Comparison of ENCODE assay signal across 17 cellular contexts in the genomic region with DNA sequence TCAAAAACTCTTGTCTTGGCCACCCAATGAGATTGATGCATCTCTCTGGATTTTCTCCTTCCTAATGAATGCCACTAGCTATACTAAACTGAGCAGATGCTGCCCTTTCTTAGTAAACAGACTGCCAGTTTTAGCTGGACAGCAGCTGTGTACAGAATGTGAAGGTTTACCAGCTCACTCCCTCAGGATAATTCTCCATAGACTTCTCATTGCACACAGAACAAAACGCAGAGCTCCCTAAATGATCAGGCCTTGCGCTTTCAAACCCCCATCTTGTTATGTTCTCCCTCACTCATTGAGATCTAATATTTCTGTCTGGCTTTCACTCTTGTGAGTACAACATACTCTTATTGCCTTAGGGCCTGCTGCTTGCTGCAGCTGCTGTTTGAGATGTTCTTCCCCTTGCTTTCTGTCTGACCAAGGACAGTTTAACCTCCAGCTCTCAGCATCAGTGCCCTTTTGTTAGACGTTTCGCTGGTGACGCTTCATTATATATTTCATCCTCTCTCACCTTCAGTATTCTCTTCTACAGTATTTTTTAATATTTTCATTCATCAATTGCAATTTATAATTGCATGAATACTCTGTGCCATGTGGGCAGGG. TPM values are rescaled to one million over a fixed set of nuclear protein-coding genes. Genes with fewer than 3 reads are reported as not detected.
DNase-seq lines count a peak whose midpoint lies in the region; ATAC-seq, FAIRE-seq and TF ChIP-seq lines count a peak whose summit lies in the region.
"Had no signal": no experiment of that assay in that cellular context is flagged by ENCODE, and none has a peak within 500 bp of the region (broad histone marks: within the 10 kb centered on the region; RNA-seq: fewer than 3 reads in every experiment).

No MANE protein-coding gene starts in this region.

- H3K4me3 ChIP-seq in right cardiac atrium (ENCODE audit: low read length) (no peak overlapping the region), heart left ventricle (no peak overlapping the region), spleen (no peak overlapping the region), transverse colon (no peak overlapping the region)
- H3K4me3 ChIP-seq: hepatocyte, SK-N-MC, stomach, uterus had no signal

- peak in 1 of 2 donors; percentile 52 for ATAC-seq in right cardiac atrium
- no peak for ATAC-seq in heart left ventricle
- ATAC-seq in SK-N-SH treated with all-trans-retinoic acid at 6 μM for 48 hours, result no peak; the same call in 2 of the 3 replicates
- ATAC-seq in T-helper 17 cell, result no peak
- ATAC-seq: activated T-cell treated with anti-CD3 and anti-CD28 coated beads, Interleukin-2, amount 50 U/mL, for 72 hours had no signal

- TF ChIP-seq CTCF in heart left ventricle (IDR thresholded peaks at IDR 0.05), result no peak
- no peak for TF ChIP-seq CTCF in spleen (IDR thresholded peaks at IDR 0.05 in 8 of 11, conservative IDR thresholded peaks at IDR 0.05 in 3 of 11)
- no peak for TF ChIP-seq CTCF in transverse colon (IDR thresholded peaks at IDR 0.05)

- intact Hi-C loops in right cardiac atrium (cut with DNase I), result no loop called here
- intact Hi-C loops in heart left ventricle (cut with DNase I), result no loop called here
- intact Hi-C loops in spleen (cut with DNase I; ENCODE audit: low total_unique reads), result no loop called here
- intact Hi-C loops in transverse colon (cut with DNase I; ENCODE audit: low total_unique reads), result no loop called here

- peak overlapping the region; percentile 78 for H3K27ac ChIP-seq in right cardiac atrium (ENCODE audit: low read length)
- no peak overlapping the region for H3K27ac ChIP-seq in heart left ventricle
- no peak overlapping the region for H3K27ac ChIP-seq in spleen
- no peak overlapping the region for H3K27ac ChIP-seq in transverse colon
- H3K27ac ChIP-seq: hepatocyte, SK-N-MC, stomach, uterus had no signal

- TF ChIP-seq POLR2A in heart left ventricle (IDR thresholded peaks at IDR 0.05) (no peak), spleen (IDR thresholded peaks at IDR 0.05) (no peak), transverse colon (IDR thresholded peaks at IDR 0.05) (no peak)

- DNase-seq in right cardiac atrium, result no peak
- no peak for DNase-seq in heart left ventricle
- DNase-seq in NCI-H2171 (lab: John Stamatoyannopoulos, UW), result peak; percentile 2
- DNase-seq in frontal cortex (ENCODE audit: low spot score in 2 of 2), result no peak
- no peak for DNase-seq in T-helper 17 cell
- no peak for DNase-seq in spleen
- DNase-seq in transverse colon, result no peak
- DNase-seq: activated CD4-positive, alpha-beta T cell treated with anti-CD3 and anti-CD28 coated beads, Interleukin-2, amount 50 U/mL, for 4 hours; activated T-cell treated with anti-CD3 and anti-CD28 coated beads, Interleukin-2, amount 50 U/mL, for 72 hours; GF-D8; HCEC 1CT; kidney glomerular epithelial cell; stomach; uterus had no signal

- no peak for FAIRE-seq in frontal cortex (lab: Jason Lieb, UNC)

- H3K36me3 ChIP-seq in heart left ventricle (no peaks in the 10 kb centered on the region), spleen (no peaks in the 10 kb centered on the region), transverse colon (no peaks in the 10 kb centered on the region)
- H3K36me3 ChIP-seq: stomach, uterus had no signal

- H3K4me1 ChIP-seq in right cardiac atrium (ENCODE audit: control insufficient read depth, insufficient read depth, low read length) (no peaks in the 10 kb centered on the region), heart left ventricle (no peaks in the 10 kb centered on the region), spleen (no peaks in the 10 kb centered on the region), transverse colon (no peaks in the 10 kb centered on the region)
- H3K4me1 ChIP-seq: stomach, uterus had no signal

- no peak overlapping the region for H3K27ac Mint-ChIP-seq in T-helper 17 cell
- H3K27ac Mint-ChIP-seq: activated T-cell treated with anti-CD3 and anti-CD28 coated beads, Interleukin-2, amount 50 U/mL, for 72 hours had no signal

- no peaks in the 10 kb centered on the region for H3K4me1 Mint-ChIP-seq in T-helper 17 cell

- peaks cover 4% of the 10 kb centered on the region for H3K36me3 Mint-ChIP-seq in T-helper 17 cell (ENCODE audit: low read depth)

- no peaks in the 10 kb centered on the region for H3K27me3 Mint-ChIP-seq in T-helper 17 cell

- H3K4me3 Mint-ChIP-seq in T-helper 17 cell, result no peak overlapping the region
- H3K4me3 Mint-ChIP-seq: activated T-cell treated with anti-CD3 and anti-CD28 coated beads, Interleukin-2, amount 50 U/mL, for 72 hours had no signal

- in situ Hi-C loops in transverse colon (cut with MboI; ENCODE audit: low pct_ligation_motif_present in 1 of 4, low pct_unique_long_range_greater_than_20kb in 1 of 4, low sequenced_read_pairs in 3 of 4), result no loop called here

- no peaks in the 10 kb centered on the region for H3K27me3 ChIP-seq in right cardiac atrium (ENCODE audit: control insufficient read depth, insufficient read depth)
- no peaks in the 10 kb centered on the region for H3K27me3 ChIP-seq in heart left ventricle
- H3K27me3 ChIP-seq in spleen (replicated peaks in 1 of 7), result no peaks in the 10 kb centered on the region
- no peaks in the 10 kb centered on the region for H3K27me3 ChIP-seq in transverse colon
- H3K27me3 ChIP-seq: hepatocyte, stomach, uterus had no signal

- 65% methylated on average over 5 of the region's 5 CpGs for WGBS in right cardiac atrium
- WGBS in heart left ventricle, 4 donors, result 65 to 83% (median 80%) methylated on average over 5 of the region's 5 CpGs
- 85 to 92% (median 90%) methylated on average over 5 of the region's 5 CpGs for WGBS in spleen, 5 donors
- 73 to 87% methylated on average over 3 to 5 of the region's 5 CpGs for WGBS in transverse colon (ENCODE audit: low coverage in 1 of 2), 2 donors

- TF ChIP-seq EP300 in transverse colon (IDR thresholded peaks at IDR 0.05; ENCODE audit: low read depth), result no peak

- no peaks in the 10 kb centered on the region for H3K9me3 ChIP-seq in right cardiac atrium (ENCODE audit: control insufficient read depth, low read length)
- H3K9me3 ChIP-seq in heart left ventricle, result no peaks in the 10 kb centered on the region
- no peaks in the 10 kb centered on the region for H3K9me3 ChIP-seq in T-helper 17 cell (ENCODE audit: control insufficient read depth, low read length, poor library complexity, severe bottlenecking)
- H3K9me3 ChIP-seq in spleen, result no peaks in the 10 kb centered on the region
- H3K9me3 ChIP-seq in transverse colon, result no peaks in the 10 kb centered on the region
- H3K9me3 ChIP-seq: stomach, uterus had no signal

TF ChIP-seq in SK-N-SH treated with all-trans-retinoic acid at 6 μM for 48 hours, 23 proteins besides CTCF, POLR2A, EP300 and RAD21:
- TF ChIP-seq CSDC2 (CRISPR knock-in tag; IDR thresholded peaks at IDR 0.05) (no peak), ZNF70 (CRISPR knock-in tag; IDR thresholded peaks at IDR 0.05) (peak; percentile 97)

RNA-seq across cellular contexts. Expression of a gene that starts 17.3 kb away (rescaled TPM):
- total RNA-seq in right cardiac atrium (10 to 100 TPM in 3 of 4 donors, 1 to 10 TPM in 1; 9.3 to 18.4 (median 11.7) TPM), heart left ventricle (under 1 TPM in 3 of 9 donors, not detected in 6; 0.07 to 0.58 (median 0.27) TPM), frontal cortex (1.2 TPM), T-helper 17 cell (1 to 10 TPM; 5.8 to 7.0 TPM), spleen (under 1 TPM in 5 of 7 donors, not detected in 2; 0.23 to 0.97 (median 0.65) TPM), transverse colon (1 to 10 TPM in 2 of 4 donors, under 1 TPM in 1, not detected in 1; 0.20 to 6.4 (median 2.0) TPM)
- polyA plus RNA-seq in right cardiac atrium (6.1 TPM), heart left ventricle (not detected), spleen (under 1 TPM in 2 of 3 donors, not detected in 1; 0.13 to 0.15 TPM)
